In the genomic region with DNA sequence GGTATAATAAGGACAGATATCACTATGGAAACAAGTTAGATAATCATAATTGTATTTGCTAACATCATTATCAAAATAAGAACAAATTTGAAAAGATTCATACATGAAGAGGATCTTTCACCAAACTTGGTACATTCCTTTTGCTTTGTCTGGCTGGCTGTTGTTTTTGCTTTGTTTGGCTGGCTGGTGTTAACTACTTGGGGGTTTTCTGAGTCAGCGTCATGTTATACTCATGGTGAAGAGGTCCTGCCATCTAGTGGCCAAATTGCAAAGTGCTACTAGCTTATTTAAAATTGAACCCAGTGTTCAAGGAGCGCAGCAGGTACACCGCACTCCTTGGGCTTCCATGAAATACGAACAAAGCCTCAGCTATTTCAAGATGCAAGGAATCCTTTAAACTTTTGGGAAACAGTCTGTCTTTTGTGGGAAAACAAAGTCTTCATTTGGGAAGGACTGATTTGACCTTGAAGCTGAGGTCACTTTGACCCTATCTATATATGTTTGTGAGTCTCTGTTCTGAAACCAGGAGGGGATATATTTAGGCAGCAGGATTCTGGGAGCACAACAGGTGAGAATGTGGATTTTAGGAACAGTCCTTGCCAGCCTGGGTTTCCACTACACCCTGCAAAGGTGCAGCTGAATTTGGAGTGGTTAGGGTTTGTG, we compare ENCODE assay signal across 8 cellular contexts.
DNase-seq lines count a peak whose midpoint lies in the region; ATAC-seq, FAIRE-seq and TF ChIP-seq lines count a peak whose summit lies in the region.

No MANE protein-coding gene starts in this region.

- no peaks in the 10 kb centered on the region for H3K27me3 ChIP-seq in foreskin keratinocyte

- no peak overlapping the region for H3K27ac ChIP-seq in foreskin keratinocyte

- no peaks in the 10 kb centered on the region for H3K4me1 ChIP-seq in foreskin keratinocyte

- DNase-seq in D721Med (ENCODE audit: insufficient read length, low spot score) (no peak), NCI-H345 (lab: John Stamatoyannopoulos, UW) (peak; percentile 71), activated T-cell treated with anti-CD3 and anti-CD28 coated beads for 48 hours (ENCODE audit: low read depth) (peak; percentile 0), foreskin keratinocyte (peak; percentile 14 to 55), omental fat pad (ENCODE audit: low spot score) (peak; percentile 37), MV-4-11 (lab: John Stamatoyannopoulos, UW) (no peak)

- ATAC-seq in GM19395 (IDR thresholded peaks at IDR 0.05; ENCODE audit: unreplicated experiment) (peak; percentile 98), HG03442 (IDR thresholded peaks at IDR 0.05; ENCODE audit: unreplicated experiment) (peak; percentile 94), foreskin keratinocyte (peak; percentile 88), omental fat pad (ENCODE audit: low FRiP score) (peak; percentile 77)

- FAIRE-seq in D721Med (lab: Jason Lieb, UNC) = no peak

- TF ChIP-seq CTCF in D721Med (IDR thresholded peaks at IDR 0.05; ENCODE audit: insufficient read depth, missing control alignments) (peak; percentile 60), foreskin keratinocyte (conservative IDR thresholded peaks at IDR 0.05) (peak; percentile 75), omental fat pad (IDR thresholded peaks at IDR 0.05) (peak in 1 of 3 donors; percentile 38)

Comparison
In these comparisons a context has a peak if more than half of its experiments do, and no peak if none do; other contexts are left out.
1. DNase-seq: peak in NCI-H345 (single experiment), activated T-cell treated with anti-CD3 and anti-CD28 coated beads for 48 hours (single experiment), foreskin keratinocyte (2 of 2) and omental fat pad (single experiment); none in D721Med (single experiment) and MV-4-11 (single experiment).
2. Peak in every context shown above with its lines, with median percentiles within 50 percentile points of each other: ATAC-seq.